In genomic region chr1:154186177-154186576, GRCh38 we compare ENCODE assay signal across 9 cellular contexts. TPM values are rescaled to one million over a fixed set of nuclear protein-coding genes. Genes with fewer than 3 reads are reported as not detected.
DNase-seq lines count a peak whose midpoint lies in the region; ATAC-seq and TF ChIP-seq lines count a peak whose summit lies in the region.
"Had no signal": no experiment of that assay in that cellular context is flagged by ENCODE, and none has a peak within 500 bp of the region (broad histone marks: within the 10 kb centered on the region; RNA-seq: fewer than 3 reads in every experiment).

No MANE protein-coding gene starts in this region.

- H3K9me2 ChIP-seq in PC-9 (ENCODE audit: insufficient read depth): no peaks in the 10 kb centered on the region

- no peak overlapping the region for H3K27ac Mint-ChIP-seq in activated T-cell treated with anti-CD3 and anti-CD28 coated beads, Interleukin-2, amount 50 U/mL, for 72 hours

- intact Hi-C loops in PC-9 (cut with micrococcal nuclease; ENCODE audit: unreplicated experiment) (loop anchor here (2.0 kb wide), 1 partner anchor 361 kb away; no protein-coding TSS in a partner anchor), left ventricle myocardium inferior (cut with micrococcal nuclease) (no loop called here)

- peaks cover 24% of the 10 kb centered on the region for H3K4me1 Mint-ChIP-seq in activated T-cell treated with anti-CD3 and anti-CD28 coated beads, Interleukin-2, amount 50 U/mL, for 72 hours (ENCODE audit: low read depth)

- TF ChIP-seq EP300 in Ishikawa (IDR thresholded peaks at IDR 0.05; ENCODE audit: borderline replicate concordance): no peak

- no peak overlapping the region for H3K4me3 Mint-ChIP-seq in activated T-cell treated with anti-CD3 and anti-CD28 coated beads, Interleukin-2, amount 50 U/mL, for 72 hours

- peak; percentile 85 for TF ChIP-seq RAD21 in Ishikawa (IDR thresholded peaks at IDR 0.05; ENCODE audit: low read depth)

- no peak overlapping the region for H3K27ac ChIP-seq in PC-9
- no peak overlapping the region for H3K27ac ChIP-seq in left ventricle myocardium inferior (replicated peaks)

- H3K4me1 ChIP-seq in PC-9 (replicated peaks; ENCODE audit: insufficient read depth) (peaks cover 6% of the 10 kb centered on the region), left ventricle myocardium inferior (peaks cover 30% of the 10 kb centered on the region)

- peaks cover 17% of the 10 kb centered on the region for H3K79me2 ChIP-seq in PC-9 (ENCODE audit: low read depth)

- no TSS peak for BruUV-seq in PC-9 (replicated peaks; lab: Mats Ljungman, UMichigan)

- CTCF ChIA-PET in PC-9 (lab: Charles Lee): no interaction called here

- POLR2A ChIA-PET in PC-9 (lab: Charles Lee; ENCODE audit: unreplicated experiment): no interaction called here

- H3K4me3 ChIP-seq in PC-9 (no peak overlapping the region), left ventricle myocardium inferior (no peak overlapping the region)

- H2AFZ ChIP-seq in PC-9: no peak overlapping the region

- peaks cover 10% of the 10 kb centered on the region for H4K20me1 ChIP-seq in PC-9 (ENCODE audit: insufficient read depth)

- H3K36me3 ChIP-seq in PC-9 (ENCODE audit: low read depth) (no peaks in the 10 kb centered on the region), left ventricle myocardium inferior (no peaks in the 10 kb centered on the region)

- H3F3A ChIP-seq in PC-9 (ENCODE audit: insufficient read depth, low read depth): peaks cover 19% of the 10 kb centered on the region; the same call in 1 of the 2 replicates

- H3K4me2 ChIP-seq in PC-9: no peak overlapping the region

- peaks cover 6 to 13% of the 10 kb centered on the region in 2 donors for H3K36me3 Mint-ChIP-seq in activated T-cell treated with anti-CD3 and anti-CD28 coated beads, Interleukin-2, amount 50 U/mL, for 72 hours (ENCODE audit: insufficient read depth in 2 of 2)

- H3K27me3 Mint-ChIP-seq in activated T-cell treated with anti-CD3 and anti-CD28 coated beads, Interleukin-2, amount 50 U/mL, for 72 hours (ENCODE audit: low read depth): peaks cover 3% of the 10 kb centered on the region

- H3K9me3 Mint-ChIP-seq in activated T-cell treated with anti-CD3 and anti-CD28 coated beads, Interleukin-2, amount 50 U/mL, for 72 hours: no peaks in the 10 kb centered on the region

- H3K9me3 ChIP-seq in PC-9 (ENCODE audit: insufficient read depth, low read depth) (no peaks in the 10 kb centered on the region), left ventricle myocardium inferior (replicated peaks) (no peaks in the 10 kb centered on the region)

- DNase-seq in COR-L47 (lab: John Stamatoyannopoulos, UW): peak; percentile 55
- peak; percentile 44 to 45 for DNase-seq in PC-9
- peak; percentile 79 for DNase-seq in activated T-cell treated with anti-CD3 and anti-CD28 coated beads, Interleukin-2, amount 50 U/mL, for 72 hours
- DNase-seq in left ventricle myocardium inferior: peak; percentile 36
- peak; percentile 72 for DNase-seq in stimulated activated CD4-positive, alpha-beta T cell treated with anti-CD3 and anti-CD28 coated beads, Interleukin-1b, Interleukin-23, amount 100 ng/mL, for 48 hours

- ATAC-seq in activated T-cell treated with anti-CD3 and anti-CD28 coated beads, Interleukin-2, amount 50 U/mL, for 72 hours (replicated peaks in 1 of 2): no peak
- ATAC-seq in GM18907 (IDR thresholded peaks at IDR 0.05; ENCODE audit: unreplicated experiment): no peak
- no peak for ATAC-seq in esophagus mucosa

- H3K27me3 ChIP-seq in PC-9 (ENCODE audit: insufficient read depth, low read depth): peaks cover 7% of the 10 kb centered on the region
- no peaks in the 10 kb centered on the region for H3K27me3 ChIP-seq in left ventricle myocardium inferior (ENCODE audit: low read depth)

- peak; percentile 71 for TF ChIP-seq CTCF in PC-9 (conservative IDR thresholded peaks at IDR 0.05)
- peak; percentile 49 for TF ChIP-seq CTCF in left ventricle myocardium inferior (IDR thresholded peaks at IDR 0.05; ENCODE audit: borderline replicate concordance)

TF ChIP-seq in Ishikawa, 13 proteins besides CTCF, POLR2A, EP300 and RAD21:
- TF ChIP-seq TCF12 (IDR thresholded peaks at IDR 0.05; ENCODE audit: low read depth): no peak
- TF ChIP-seq CEBPB (IDR thresholded peaks at IDR 0.05): no peak

RNA-seq across cellular contexts. Expression of gene TPM3, which starts 5.7 kb away (rescaled TPM):
- total RNA-seq in PC-9 (2021): 375 and 491 TPM in 2 replicates
- 100 to 1,000 TPM; 456 to 468 TPM for total RNA-seq in activated T-cell treated with anti-CD3 and anti-CD28 coated beads, Interleukin-2, amount 50 U/mL, for 72 hours
- total RNA-seq in left ventricle myocardium inferior: 161 TPM
- 213 TPM for total RNA-seq in esophagus mucosa

RNA-seq across cellular contexts. Expression of gene CFAP141, which starts 20.0 kb away (rescaled TPM):
- not detected in 2 replicates for total RNA-seq in PC-9 (2021)
- total RNA-seq in activated T-cell treated with anti-CD3 and anti-CD28 coated beads, Interleukin-2, amount 50 U/mL, for 72 hours: not detected
- total RNA-seq in left ventricle myocardium inferior: not detected
- total RNA-seq in esophagus mucosa: not detected
- total RNA-seq: temporal lobe had no signal

RNA-seq across cellular contexts. Expression of gene NUP210L, which starts 31.3 kb away (rescaled TPM):
- total RNA-seq in PC-9 (2021): not detected in 2 replicates
- under 1 TPM; 0.07 to 0.14 TPM for total RNA-seq in activated T-cell treated with anti-CD3 and anti-CD28 coated beads, Interleukin-2, amount 50 U/mL, for 72 hours
- 0.30 TPM for total RNA-seq in left ventricle myocardium inferior
- 0.04 TPM for total RNA-seq in esophagus mucosa

RNA-seq across cellular contexts. Expression of gene UBAP2L, which starts 34.6 kb away (rescaled TPM):
- total RNA-seq in PC-9 (2021): 101 and 157 TPM in 2 replicates
- total RNA-seq in activated T-cell treated with anti-CD3 and anti-CD28 coated beads, Interleukin-2, amount 50 U/mL, for 72 hours: 100 to 1,000 TPM; 166 to 171 TPM
- 101 TPM for total RNA-seq in left ventricle myocardium inferior
- total RNA-seq in esophagus mucosa: 80.9 TPM
